Comparison of ENCODE assay signal across 1 cellular context in genomic region chr13:23349127-23349897, GRCh38.
TF ChIP-seq lines count a peak whose summit lies in the region.

No MANE protein-coding gene starts in this region.

TF ChIP-seq in endothelial cell of umbilical vein, 7 proteins besides CTCF, POLR2A, EP300 and RAD21:
- TF ChIP-seq EZH2 (IDR thresholded peaks at IDR 0.05; ENCODE audit: borderline replicate concordance, low read depth, low read length, severe bottlenecking) = no peak
- TF ChIP-seq GATA2 (IDR thresholded peaks at IDR 0.05; ENCODE audit: insufficient read depth, insufficient read length, low read depth, low read length) = no peak
- no peak for TF ChIP-seq FOS (IDR thresholded peaks at IDR 0.05; ENCODE audit: borderline replicate concordance, insufficient read depth, low read length)
- TF ChIP-seq MAX (IDR thresholded peaks at IDR 0.05; ENCODE audit: insufficient read depth, insufficient read length) = no peak
- no peak for TF ChIP-seq JUN (IDR thresholded peaks at IDR 0.05; ENCODE audit: borderline replicate concordance, insufficient read depth, insufficient read length, low read depth)
- no peak for TF ChIP-seq MYC (IDR thresholded peaks at IDR 0.05; ENCODE audit: low read depth, low read length)
- no peak for TF ChIP-seq POLR2AphosphoS5 (IDR thresholded peaks at IDR 0.05; ENCODE audit: insufficient read depth, low read depth, low read length)
